Comparison of ENCODE assay signal across 17 cellular contexts in genomic region chr10:48653944-48654698, GRCh38. TPM values are rescaled to one million over a fixed set of nuclear protein-coding genes. Genes with fewer than 3 reads are reported as not detected.
DNase-seq lines count a peak whose midpoint lies in the region; ATAC-seq and TF ChIP-seq lines count a peak whose summit lies in the region.
"Had no signal": no experiment of that assay in that cellular context is flagged by ENCODE, and none has a peak within 500 bp of the region (broad histone marks: within the 10 kb centered on the region; RNA-seq: fewer than 3 reads in every experiment).

No MANE protein-coding gene starts in this region.

- peak overlapping the region; percentile 33 for H3K27ac ChIP-seq in substantia nigra (ENCODE audit: low read depth, low read length, poor library complexity, severe bottlenecking)
- no peak overlapping the region for H3K27ac ChIP-seq in suprapubic skin

- H3K36me3 ChIP-seq in suprapubic skin: no peaks in the 10 kb centered on the region
- H3K36me3 ChIP-seq: MG63 had no signal

- H3K9me3 ChIP-seq in suprapubic skin: no peaks in the 10 kb centered on the region
- H3K9me3 ChIP-seq: MG63 had no signal

- intact Hi-C loops in activated CD4-positive, alpha-beta memory T cell treated with anti-CD3 and anti-CD28 coated beads for 36 hours (cut with micrococcal nuclease): no loop called here

- no peak for TF ChIP-seq EP300 in suprapubic skin (IDR thresholded peaks at IDR 0.05)

- no peak overlapping the region for H3K4me3 ChIP-seq in suprapubic skin
- H3K4me3 ChIP-seq: GM23338, MG63 had no signal

- H3K27ac Mint-ChIP-seq in activated CD4-positive, alpha-beta memory T cell treated with anti-CD3 and anti-CD28 coated beads, Interleukin-2, amount 10 ng/mL, durations not matched to agents 7 days and 5 days: peak overlapping the region; percentile 2
- H3K27ac Mint-ChIP-seq in activated CD4-positive, alpha-beta memory T cell treated with anti-CD3 and anti-CD28 coated beads for 36 hours: no peak overlapping the region
- no peak overlapping the region for H3K27ac Mint-ChIP-seq in immature natural killer cell
- H3K27ac Mint-ChIP-seq: GM23338 had no signal

- no peaks in the 10 kb centered on the region for H3K9me3 Mint-ChIP-seq in activated CD4-positive, alpha-beta memory T cell treated with anti-CD3 and anti-CD28 coated beads, Interleukin-2, amount 10 ng/mL, durations not matched to agents 7 days and 5 days
- H3K9me3 Mint-ChIP-seq in activated CD4-positive, alpha-beta memory T cell treated with anti-CD3 and anti-CD28 coated beads for 36 hours: no peaks in the 10 kb centered on the region
- no peaks in the 10 kb centered on the region for H3K9me3 Mint-ChIP-seq in immature natural killer cell
- H3K9me3 Mint-ChIP-seq: GM23338 had no signal

- H3K4me3 Mint-ChIP-seq in activated CD4-positive, alpha-beta memory T cell treated with anti-CD3 and anti-CD28 coated beads, Interleukin-2, amount 10 ng/mL, durations not matched to agents 7 days and 5 days: no peak overlapping the region
- H3K4me3 Mint-ChIP-seq in activated CD4-positive, alpha-beta memory T cell treated with anti-CD3 and anti-CD28 coated beads for 36 hours: no peak overlapping the region
- peak overlapping the region in 3 of 5 donors; percentile 1 to 36 (median 7) for H3K4me3 Mint-ChIP-seq in immature natural killer cell
- H3K4me3 Mint-ChIP-seq: GM23338 had no signal

- no peak for ATAC-seq in GM21423 (IDR thresholded peaks at IDR 0.05; ENCODE audit: unreplicated experiment)
- ATAC-seq: GM23338 had no signal

- no peak for TF ChIP-seq CTCF in suprapubic skin (IDR thresholded peaks at IDR 0.05)

- POLR2A ChIA-PET in activated CD4-positive, alpha-beta memory T cell treated with anti-CD3 and anti-CD28 coated beads, Interleukin-2, amount 10 ng/mL, durations not matched to agents 7 days and 5 days (lab: Charles Lee): no interaction called here
- POLR2A ChIA-PET in activated CD4-positive, alpha-beta memory T cell treated with anti-CD3 and anti-CD28 coated beads for 36 hours (lab: Charles Lee): no interaction called here

- H3K27me3 ChIP-seq in suprapubic skin: peaks cover 21% of the 10 kb centered on the region
- H3K27me3 ChIP-seq: MG63 had no signal

- H3K4me1 Mint-ChIP-seq in activated CD4-positive, alpha-beta memory T cell treated with anti-CD3 and anti-CD28 coated beads, Interleukin-2, amount 10 ng/mL, durations not matched to agents 7 days and 5 days: peaks cover 20% of the 10 kb centered on the region
- peaks cover 5% of the 10 kb centered on the region for H3K4me1 Mint-ChIP-seq in activated CD4-positive, alpha-beta memory T cell treated with anti-CD3 and anti-CD28 coated beads for 36 hours (ENCODE audit: low read depth)
- peaks cover 7% of the 10 kb centered on the region in 2 donors for H3K4me1 Mint-ChIP-seq in immature natural killer cell

- no peak for TF ChIP-seq POLR2A in suprapubic skin (IDR thresholded peaks at IDR 0.05)

- CTCF ChIA-PET in activated CD4-positive, alpha-beta memory T cell treated with anti-CD3 and anti-CD28 coated beads, Interleukin-2, amount 10 ng/mL, durations not matched to agents 7 days and 5 days (lab: Charles Lee): interaction anchor here (0.9 to 4.5 kb wide), 2 partner anchors 47 to 103 kb away, joined by 3 to 98 read pairs; no protein-coding TSS in a partner anchor
- CTCF ChIA-PET in activated CD4-positive, alpha-beta memory T cell treated with anti-CD3 and anti-CD28 coated beads for 36 hours (lab: Charles Lee): interaction anchor here (0.7 to 6.0 kb wide), 3 partner anchors 104 to 875 kb away, joined by 4 to 119 read pairs (median 95); no protein-coding TSS in a partner anchor

- peaks cover 19% of the 10 kb centered on the region for H3K4me1 ChIP-seq in suprapubic skin

- DNase-seq in activated CD4-positive, alpha-beta memory T cell treated with anti-CD3 and anti-CD28 coated beads, Interleukin-2, amount 10 ng/mL, durations not matched to agents 7 days and 5 days: no peak
- no peak for DNase-seq in activated CD4-positive, alpha-beta memory T cell treated with anti-CD3 and anti-CD28 coated beads for 36 hours
- peak; percentile 47 for DNase-seq in RKO (ENCODE audit: low spot score)
- DNase-seq in immature natural killer cell: no peak
- no peak for DNase-seq in substantia nigra (lab: John Stamatoyannopoulos, UW)
- no peak for DNase-seq in T-helper 1 cell
- no peak for DNase-seq in suprapubic skin (ENCODE audit: low spot score in 2 of 2)
- DNase-seq: Calu3; CD4-positive, CD25-positive, alpha-beta regulatory T cell; DMS79 treated with DMSO at 0.1 percent for 48 hours; KBM-7; NCI-H1930; NCI-H510A; SHP77 treated with DMSO at 0.1 percent for 48 hours had no signal

- 85% methylated on average over 4 of the region's 4 CpGs for WGBS in suprapubic skin

- H3K36me3 Mint-ChIP-seq in activated CD4-positive, alpha-beta memory T cell treated with anti-CD3 and anti-CD28 coated beads, Interleukin-2, amount 10 ng/mL, durations not matched to agents 7 days and 5 days (ENCODE audit: low read depth): no peaks in the 10 kb centered on the region
- no peaks in the 10 kb centered on the region for H3K36me3 Mint-ChIP-seq in activated CD4-positive, alpha-beta memory T cell treated with anti-CD3 and anti-CD28 coated beads for 36 hours
- H3K36me3 Mint-ChIP-seq in immature natural killer cell: no peaks in the 10 kb centered on the region
- H3K36me3 Mint-ChIP-seq: CD4-positive, CD25-positive, alpha-beta regulatory T cell had no signal

- H3K27me3 Mint-ChIP-seq in activated CD4-positive, alpha-beta memory T cell treated with anti-CD3 and anti-CD28 coated beads, Interleukin-2, amount 10 ng/mL, durations not matched to agents 7 days and 5 days: peaks cover 33% of the 10 kb centered on the region
- H3K27me3 Mint-ChIP-seq in activated CD4-positive, alpha-beta memory T cell treated with anti-CD3 and anti-CD28 coated beads for 36 hours: peaks cover 18% of the 10 kb centered on the region
- H3K27me3 Mint-ChIP-seq in immature natural killer cell (ENCODE audit: low read depth in 3 of 3): peaks cover 7 to 9% (median 7%) of the 10 kb centered on the region in 3 donors

RNA-seq across cellular contexts. Expression of gene WDFY4, which starts 30.6 kb away (rescaled TPM):
- total RNA-seq in activated CD4-positive, alpha-beta memory T cell treated with anti-CD3 and anti-CD28 coated beads, Interleukin-2, amount 10 ng/mL, durations not matched to agents 7 days and 5 days: under 1 TPM in 1 of 2 experiments, not detected in 1; 0.08 TPM
- total RNA-seq in activated CD4-positive, alpha-beta memory T cell treated with anti-CD3 and anti-CD28 coated beads for 36 hours: not detected
- 1 to 10 TPM in 2 of 3 donors, not detected in 1; 1.0 to 2.2 TPM for polyA plus RNA-seq in immature natural killer cell
- total RNA-seq in suprapubic skin: 1 to 10 TPM in 2 of 4 donors, under 1 TPM in 2; 0.57 to 2.9 (median 1.0) TPM
- total RNA-seq: Calu3 had no signal
- polyA plus RNA-seq: GM23338 had no signal

RNA-seq across cellular contexts. Expression of gene ARHGAP22, which starts 49.2 kb away (rescaled TPM):
- total RNA-seq in activated CD4-positive, alpha-beta memory T cell treated with anti-CD3 and anti-CD28 coated beads, Interleukin-2, amount 10 ng/mL, durations not matched to agents 7 days and 5 days: under 1 TPM in 1 of 2 experiments, not detected in 1; 0.25 TPM
- total RNA-seq in activated CD4-positive, alpha-beta memory T cell treated with anti-CD3 and anti-CD28 coated beads for 36 hours: not detected
- polyA plus RNA-seq in immature natural killer cell: not detected
- total RNA-seq in suprapubic skin: 1 to 10 TPM in 3 of 4 donors, under 1 TPM in 1; 0.98 to 7.2 (median 2.2) TPM
- polyA plus RNA-seq: CD4-positive, CD25-positive, alpha-beta regulatory T cell had no signal

Comparison
In these comparisons a context has a peak if more than half of its experiments do, and no peak if none do; other contexts are left out.
1. H3K4me3 Mint-ChIP-seq: peak in immature natural killer cell (3 of 5); none in activated CD4-positive, alpha-beta memory T cell treated with anti-CD3 and anti-CD28 coated beads, Interleukin-2, amount 10 ng/mL, durations not matched to agents 7 days and 5 days (single experiment) and activated CD4-positive, alpha-beta memory T cell treated with anti-CD3 and anti-CD28 coated beads for 36 hours (single experiment).